Comparison of ENCODE assay signal across 11 cellular contexts in genomic region chr19:42313840-42314755, GRCh38. TPM values are rescaled to one million over a fixed set of nuclear protein-coding genes. Genes with fewer than 3 reads are reported as not detected.
DNase-seq lines count a peak whose midpoint lies in the region; ATAC-seq and TF ChIP-seq lines count a peak whose summit lies in the region.
"Had no signal": no experiment of that assay in that cellular context is flagged by ENCODE, and none has a peak within 500 bp of the region (broad histone marks: within the 10 kb centered on the region; RNA-seq: fewer than 3 reads in every experiment).

No MANE protein-coding gene starts in this region.

- no peaks in the 10 kb centered on the region for H3K36me3 Mint-ChIP-seq in activated T-helper 17 cell treated with anti-CD3 and anti-CD28 coated beads, Interleukin-2, amount 50 U/mL, for 72 hours (ENCODE audit: low read depth)

- H3K4me1 ChIP-seq in heart right ventricle (peaks cover 0 to 21% (median 11%) of the 10 kb centered on the region in 9 donors), iPS-18a (ENCODE audit: control insufficient read depth, low read depth, low read length) (peaks cover 3% of the 10 kb centered on the region), testis (peaks cover 4% of the 10 kb centered on the region)

- H3K9me3 ChIP-seq in heart right ventricle (no peaks in the 10 kb centered on the region), iPS-18a (ENCODE audit: control insufficient read depth, low read depth, low read length) (no peaks in the 10 kb centered on the region), testis (no peaks in the 10 kb centered on the region)

- H3K27ac Mint-ChIP-seq in activated T-helper 17 cell treated with anti-CD3 and anti-CD28 coated beads, Interleukin-2, amount 50 U/mL, for 72 hours: no peak overlapping the region
- H3K27ac Mint-ChIP-seq: CD14-positive monocyte had no signal

- TF ChIP-seq CTCF in heart right ventricle (IDR thresholded peaks at IDR 0.05) (no peak), testis (IDR thresholded peaks at IDR 0.05) (no peak)

- H3K27me3 ChIP-seq in heart right ventricle: peaks cover 0 to 51% (median 17%) of the 10 kb centered on the region in 7 donors
- peaks cover 24% of the 10 kb centered on the region for H3K27me3 ChIP-seq in iPS-18a (ENCODE audit: control insufficient read depth, insufficient read depth, low read length)
- H3K27me3 ChIP-seq in testis: no peaks in the 10 kb centered on the region

- DNase-seq in heart right ventricle (no peak), Right ventricle myocardium inferior (ENCODE audit: missing footprints) (no peak), testis (no peak), NCI-H2107 treated with DMSO at 0.1 percent for 48 hours (lab: John Stamatoyannopoulos, UW; ENCODE audit: unreplicated experiment) (no peak), amygdala (lab: John Stamatoyannopoulos, UW) (no peak)
- DNase-seq: activated effector memory CD4-positive, alpha-beta T cell treated with Interleukin-2 at 50 U/mL for 16 hours had no signal

- WGBS in heart right ventricle, 2 donors: 28 to 30% methylated on average over 26 of the region's 26 CpGs
- WGBS in testis, 2 donors: 19 to 26% methylated on average over 19 to 26 of the region's 26 CpGs

- H3K4me3 Mint-ChIP-seq in activated T-helper 17 cell treated with anti-CD3 and anti-CD28 coated beads, Interleukin-2, amount 50 U/mL, for 72 hours: peak overlapping the region; percentile 68

- H3K27ac ChIP-seq in heart right ventricle: no peak overlapping the region
- H3K27ac ChIP-seq in iPS-18a (ENCODE audit: low read length): no peak overlapping the region
- H3K27ac ChIP-seq in testis: no peak overlapping the region

- ATAC-seq in heart right ventricle (peak in 1 of 8 donors; percentile 16), Right ventricle myocardium inferior (no peak), HG02840 (IDR thresholded peaks at IDR 0.05; ENCODE audit: low FRiP score, unreplicated experiment) (no peak)
- ATAC-seq in activated T-helper 17 cell treated with anti-CD3 and anti-CD28 coated beads, Interleukin-2, amount 50 U/mL, for 72 hours (replicated peaks): no peak

- TF ChIP-seq POLR2A in testis (IDR thresholded peaks at IDR 0.05): no peak

- intact Hi-C loops in heart right ventricle (cut with DNase I): loop anchor here in 1 of 10 donors (10.0 kb wide), 1 partner anchor 179 kb away; the partner anchor contains the start of gene POU2F2
- intact Hi-C loops in Right ventricle myocardium inferior (cut with DNase I): no loop called here
- intact Hi-C loops in testis (cut with DNase I; ENCODE audit: low total_unique reads): no loop called here

- no peaks in the 10 kb centered on the region for H3K4me1 Mint-ChIP-seq in activated T-helper 17 cell treated with anti-CD3 and anti-CD28 coated beads, Interleukin-2, amount 50 U/mL, for 72 hours

- H3K36me3 ChIP-seq in heart right ventricle (no peaks in the 10 kb centered on the region), iPS-18a (ENCODE audit: control insufficient read depth, low read depth, low read length) (no peaks in the 10 kb centered on the region), testis (ENCODE audit: low read depth, missing control alignments) (no peaks in the 10 kb centered on the region)

- peak overlapping the region in 7 of 10 donors; percentile 42 to 64 (median 60) for H3K4me3 ChIP-seq in heart right ventricle
- peak overlapping the region; percentile 78 for H3K4me3 ChIP-seq in iPS-18a (ENCODE audit: low read length)
- peak overlapping the region; percentile 53 to 63 for H3K4me3 ChIP-seq in testis

- H3K27me3 Mint-ChIP-seq in activated T-helper 17 cell treated with anti-CD3 and anti-CD28 coated beads, Interleukin-2, amount 50 U/mL, for 72 hours: peaks cover 31% of the 10 kb centered on the region

- no peaks in the 10 kb centered on the region for H3K9me3 Mint-ChIP-seq in activated T-helper 17 cell treated with anti-CD3 and anti-CD28 coated beads, Interleukin-2, amount 50 U/mL, for 72 hours

- H3K9ac ChIP-seq in iPS-18a (ENCODE audit: low read length): no peak overlapping the region

RNA-seq across cellular contexts. Expression of gene TMEM145, which starts 1.0 kb away (rescaled TPM):
- 1 to 10 TPM in 1 of 10 donors, under 1 TPM in 4, not detected in 5; 0.15 to 1.0 (median 0.49) TPM for total RNA-seq in heart right ventricle
- polyA plus RNA-seq in heart right ventricle: 1 to 10 TPM in 1 of 2 donors, under 1 TPM in 1; 0.32 to 1.0 TPM
- total RNA-seq in Right ventricle myocardium inferior: 0.16 TPM
- total RNA-seq in activated T-helper 17 cell treated with anti-CD3 and anti-CD28 coated beads, Interleukin-2, amount 50 U/mL, for 72 hours: 1 to 10 TPM in 1 of 2 donors, under 1 TPM in 1; 0.50 to 1.6 TPM
- total RNA-seq in testis: 10 to 100 TPM in 1 of 2 donors, 1 to 10 TPM in 1; 7.2 to 12.3 TPM
- polyA plus RNA-seq in testis (ENCODE audit: insufficient read depth, low read depth, low replicate concordance): 6.9 TPM
- total RNA-seq: subcutaneous adipose tissue had no signal
- polyA plus RNA-seq: CD14-positive monocyte had no signal

RNA-seq across cellular contexts. Expression of gene MEGF8, which starts 11.3 kb away (rescaled TPM):
- total RNA-seq in heart right ventricle (10 to 100 TPM; 33.4 to 44.6 (median 40.4) TPM), Right ventricle myocardium inferior (32.6 TPM), testis (10 to 100 TPM; 26.9 to 27.3 TPM)
- polyA plus RNA-seq in heart right ventricle (10 to 100 TPM; 10.2 to 16.3 TPM), testis (ENCODE audit: insufficient read depth, low read depth, low replicate concordance) (18.8 TPM)
- 1 to 10 TPM; 3.0 to 3.1 TPM for total RNA-seq in activated T-helper 17 cell treated with anti-CD3 and anti-CD28 coated beads, Interleukin-2, amount 50 U/mL, for 72 hours

RNA-seq across cellular contexts. Expression of gene PAFAH1B3, which starts 11.7 kb away (rescaled TPM):
- total RNA-seq in heart right ventricle (1 to 10 TPM; 1.2 to 5.9 (median 2.6) TPM), Right ventricle myocardium inferior (3.7 TPM), testis (10 to 100 TPM; 50.7 to 66.7 TPM)
- polyA plus RNA-seq in heart right ventricle (10 to 100 TPM in 1 of 2 donors, 1 to 10 TPM in 1; 5.0 to 10.4 TPM), testis (ENCODE audit: insufficient read depth, low read depth, low replicate concordance) (45.1 TPM)
- 10 to 100 TPM; 42.0 to 60.2 TPM for total RNA-seq in activated T-helper 17 cell treated with anti-CD3 and anti-CD28 coated beads, Interleukin-2, amount 50 U/mL, for 72 hours

RNA-seq across cellular contexts. Expression of gene PRR19, which starts 12.2 kb away (rescaled TPM):
- total RNA-seq in heart right ventricle (under 1 TPM in 4 of 10 donors, not detected in 6; 0.16 to 0.21 (median 0.19) TPM), Right ventricle myocardium inferior (0.51 TPM), testis (10 to 100 TPM; 16.8 to 18.3 TPM)
- polyA plus RNA-seq in heart right ventricle (under 1 TPM in 1 of 2 donors, not detected in 1; 0.16 TPM), testis (ENCODE audit: insufficient read depth, low read depth, low replicate concordance) (37.4 TPM)
- 1 to 10 TPM; 1.3 to 1.4 TPM for total RNA-seq in activated T-helper 17 cell treated with anti-CD3 and anti-CD28 coated beads, Interleukin-2, amount 50 U/mL, for 72 hours

RNA-seq across cellular contexts. Expression of gene CIC, which starts 45.0 kb away (rescaled TPM):
- total RNA-seq in heart right ventricle (10 to 100 TPM; 27.9 to 42.0 (median 32.0) TPM), Right ventricle myocardium inferior (34.6 TPM), testis (100 to 1,000 TPM; 163 to 181 TPM)
- polyA plus RNA-seq in heart right ventricle (10 to 100 TPM; 17.6 to 39.8 TPM), testis (ENCODE audit: insufficient read depth, low read depth, low replicate concordance) (95.6 TPM)
- 100 to 1,000 TPM in 1 of 2 donors, 10 to 100 TPM in 1; 85.4 to 165 TPM for total RNA-seq in activated T-helper 17 cell treated with anti-CD3 and anti-CD28 coated beads, Interleukin-2, amount 50 U/mL, for 72 hours
